Comparison of ENCODE assay signal across 1 cellular context in the genomic region with DNA sequence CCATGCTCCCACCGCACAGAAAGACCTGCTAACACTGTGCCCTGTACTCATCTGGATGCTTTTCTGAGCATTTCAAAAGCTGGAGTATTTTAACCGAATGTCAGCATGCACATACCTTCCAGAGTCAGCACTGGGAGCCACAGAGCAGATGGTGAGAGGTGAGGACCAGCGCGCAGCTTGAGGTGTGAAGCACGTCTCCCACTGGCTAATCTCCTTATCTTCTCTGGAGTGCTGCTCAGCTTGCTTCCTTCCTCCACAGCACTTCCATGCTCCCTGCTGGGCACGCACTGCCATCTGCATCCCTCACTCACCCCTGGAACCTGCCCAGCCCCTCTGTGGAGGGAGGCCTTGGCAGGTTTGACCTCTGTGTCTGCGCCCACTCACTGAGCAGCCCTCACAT.
TF ChIP-seq lines count a peak whose summit lies in the region.

A gene (minus strand): TSS at position 186 of the 400 bp plus-strand sequence. CDS start 6,716 bp downstream, outside the sequence.

TF ChIP-seq in K562, 482 proteins besides CTCF, POLR2A, EP300 and RAD21:
- TF ChIP-seq ZFP36 (IDR thresholded peaks at IDR 0.05; ENCODE audit: low read depth, low read length, partially characterized antibody): no peak
- TF ChIP-seq L3MBTL2 (IDR thresholded peaks at IDR 0.05): peak; percentile 74
- TF ChIP-seq, protein P1, sequence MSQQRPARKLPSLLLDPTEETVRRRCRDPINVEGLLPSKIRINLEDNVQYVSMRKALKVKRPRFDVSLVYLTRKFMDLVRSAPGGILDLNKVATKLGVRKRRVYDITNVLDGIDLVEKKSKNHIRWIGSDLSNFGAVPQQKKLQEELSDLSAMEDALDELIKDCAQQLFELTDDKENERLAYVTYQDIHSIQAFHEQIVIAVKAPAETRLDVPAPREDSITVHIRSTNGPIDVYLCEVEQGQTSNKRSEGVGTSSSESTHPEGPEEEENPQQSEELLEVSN (IDR thresholded peaks at IDR 0.05; ENCODE audit: borderline replicate concordance in 1 of 2, extremely low read depth in 1 of 2, insufficient read depth in 1 of 2, insufficient read length in 1 of 2, low read depth in 1 of 2, low read length in 1 of 2, poor library complexity in 1 of 2, severe bottlenecking in 1 of 2): peak in 1 of 2 experiments; percentile 31
- no peak for TF ChIP-seq RHOXF2B (CRISPR knock-in tag; conservative IDR thresholded peaks at IDR 0.05)
- no peak for TF ChIP-seq BRF1 (IDR thresholded peaks at IDR 0.05; ENCODE audit: borderline replicate concordance, extremely low read depth, insufficient read length)
- TF ChIP-seq POLR2H (tag; IDR thresholded peaks at IDR 0.05; ENCODE audit: low read depth): no peak
- TF ChIP-seq U2AF2 (optimal IDR thresholded peaks at IDR 0.05; ENCODE audit: low read depth, low read length): no peak
- TF ChIP-seq, protein P2, sequence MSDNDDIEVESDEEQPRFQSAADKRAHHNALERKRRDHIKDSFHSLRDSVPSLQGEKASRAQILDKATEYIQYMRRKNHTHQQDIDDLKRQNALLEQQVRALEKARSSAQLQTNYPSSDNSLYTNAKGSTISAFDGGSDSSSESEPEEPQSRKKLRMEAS (CRISPR knock-in tag; IDR thresholded peaks at IDR 0.05): peak; percentile 46; the same call in 1 of the 2 replicates
- TF ChIP-seq ETV5 (CRISPR knock-in tag; IDR thresholded peaks at IDR 0.05; ENCODE audit: low read depth): no peak
- TF ChIP-seq, protein P3, sequence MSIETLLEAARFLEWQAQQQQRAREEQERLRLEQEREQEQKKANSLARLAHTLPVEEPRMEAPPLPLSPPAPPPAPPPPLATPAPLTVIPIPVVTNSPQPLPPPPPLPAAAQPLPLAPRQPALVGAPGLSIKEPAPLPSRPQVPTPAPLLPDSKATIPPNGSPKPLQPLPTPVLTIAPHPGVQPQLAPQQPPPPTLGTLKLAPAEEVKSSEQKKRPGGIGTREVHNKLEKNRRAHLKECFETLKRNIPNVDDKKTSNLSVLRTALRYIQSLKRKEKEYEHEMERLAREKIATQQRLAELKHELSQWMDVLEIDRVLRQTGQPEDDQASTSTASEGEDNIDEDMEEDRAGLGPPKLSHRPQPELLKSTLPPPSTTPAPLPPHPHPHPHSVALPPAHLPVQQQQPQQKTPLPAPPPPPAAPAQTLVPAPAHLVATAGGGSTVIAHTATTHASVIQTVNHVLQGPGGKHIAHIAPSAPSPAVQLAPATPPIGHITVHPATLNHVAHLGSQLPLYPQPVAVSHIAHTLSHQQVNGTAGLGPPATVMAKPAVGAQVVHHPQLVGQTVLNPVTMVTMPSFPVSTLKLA (conservative IDR thresholded peaks at IDR 0.05): no peak
- peak; percentile 19; the same call in 1 of the 2 replicates for TF ChIP-seq CBFA2T3 (IDR thresholded peaks at IDR 0.05)
- no peak for TF ChIP-seq ZSCAN29 (IDR thresholded peaks at IDR 0.05)
- TF ChIP-seq GATA2 (CRISPR knock-in tag; IDR thresholded peaks at IDR 0.05): peak; percentile 62; the same call in 1 of the 2 replicates
- no peak for TF ChIP-seq TAF15 (IDR thresholded peaks at IDR 0.05; ENCODE audit: low read depth, low read length)
